ENCODE assay signal across 22 cellular contexts in genomic region chr21:28375708-28376385, GRCh38.
DNase-seq lines count a peak whose midpoint lies in the region; ATAC-seq, FAIRE-seq and TF ChIP-seq lines count a peak whose summit lies in the region.
"Had no signal": no experiment of that assay in that cellular context is flagged by ENCODE, and none has a peak within 500 bp of the region (broad histone marks: within the 10 kb centered on the region; RNA-seq: fewer than 3 reads in every experiment).

No MANE protein-coding gene starts in this region.

- H3K9me3 ChIP-seq in endothelial cell of umbilical vein (replicated peaks; ENCODE audit: control insufficient read depth, insufficient read depth, low read length), result no peaks in the 10 kb centered on the region

- H3K4me2 ChIP-seq in endothelial cell of umbilical vein (ENCODE audit: insufficient read depth, low read length), result no peak overlapping the region
- H3K4me2 ChIP-seq: BLaER1 treated with 17β-estradiol and CSF1 and Interleukin-3, amounts not matched to agents 10 nM and 100 nM had no signal

- DNase-seq in H54 (ENCODE audit: insufficient read length, low spot score) (no peak), endothelial cell of umbilical vein (ENCODE audit: low read depth, low spot score) (peak; percentile 78), left lobe of liver (ENCODE audit: low spot score) (peak; percentile 60), stromal cell of bone marrow (ENCODE audit: low read depth) (peak; percentile 6), amniotic stem cell (lab: John Stamatoyannopoulos, UW) (no peak), NCI-H446 treated with DMSO at 0.1 percent for 48 hours (lab: John Stamatoyannopoulos, UW) (no peak)
- DNase-seq: activated CD8-positive, alpha-beta memory T cell treated with anti-CD3 and anti-CD28 coated beads for 24 hours; activated T-cell treated with anti-CD3 and anti-CD28 coated beads, Interleukin-2, amount 50 U/mL, for 72 hours; effector CD8-positive, alpha-beta T cell; foreskin keratinocyte; GF-D8; left colon; NCI-H1436; NCI-H2171 treated with DMSO at 0.1 percent for 48 hours; nucleus accumbens; PC-9; stimulated activated CD4-positive, alpha-beta T cell treated with anti-CD3 and anti-CD28 coated beads, Interleukin-2, amount 100 ng/mL, for 48 hours; T-helper 2 cell had no signal

- no peaks in the 10 kb centered on the region for H3K79me2 ChIP-seq in endothelial cell of umbilical vein (ENCODE audit: control insufficient read depth, insufficient read depth, low read length)

- H2AFZ ChIP-seq in endothelial cell of umbilical vein (ENCODE audit: low read depth, low read length), result no peak overlapping the region

- dilution Hi-C loops in endothelial cell of umbilical vein (cut with MboI; ENCODE audit: extremely low pct_ligation_motif_present, low sequenced_read_pairs), result no loop called here

- TF ChIP-seq POLR2A in H54 (IDR thresholded peaks at IDR 0.05; ENCODE audit: low read depth, low read length) (no peak), endothelial cell of umbilical vein (IDR thresholded peaks at IDR 0.05; ENCODE audit: low read depth, low read length) (no peak)

- no peak overlapping the region for H3K27ac ChIP-seq in endothelial cell of umbilical vein (ENCODE audit: insufficient read depth, low read depth, low read length)
- H3K27ac ChIP-seq: BLaER1 treated with 17β-estradiol and CSF1 and Interleukin-3, amounts not matched to agents 10 nM and 100 nM; foreskin keratinocyte; PC-9 had no signal

- H3K9ac ChIP-seq in endothelial cell of umbilical vein (replicated peaks; ENCODE audit: extremely low read depth, insufficient read depth, low read length), result no peak overlapping the region
- H3K9ac ChIP-seq: BLaER1 treated with 17β-estradiol and CSF1 and Interleukin-3, amounts not matched to agents 10 nM and 100 nM had no signal

- intact Hi-C loops in endothelial cell of umbilical vein (cut with micrococcal nuclease), result no loop called here

- POLR2A ChIA-PET in endothelial cell of umbilical vein (lab: Charles Lee), result no interaction called here

- no peaks in the 10 kb centered on the region for H4K20me1 ChIP-seq in endothelial cell of umbilical vein (replicated peaks; ENCODE audit: control insufficient read depth, extremely low read depth, insufficient read depth, low read length)
- H4K20me1 ChIP-seq: BLaER1 treated with 17β-estradiol and CSF1 and Interleukin-3, amounts not matched to agents 10 nM and 100 nM had no signal

- no peaks in the 10 kb centered on the region for H3K9me1 ChIP-seq in endothelial cell of umbilical vein (replicated peaks; ENCODE audit: control insufficient read depth, extremely low read depth, insufficient read depth, low read length)

- FAIRE-seq in H54 (lab: Jason Lieb, UNC), result peak; percentile 64
- no peak for FAIRE-seq in endothelial cell of umbilical vein (lab: Jason Lieb, UNC)

- no peaks in the 10 kb centered on the region for H3K36me3 ChIP-seq in endothelial cell of umbilical vein (ENCODE audit: control insufficient read depth in 2 of 2, extremely low read depth in 1 of 2, insufficient read depth in 2 of 2, low read length in 2 of 2)
- H3K36me3 ChIP-seq: BLaER1 treated with 17β-estradiol and CSF1 and Interleukin-3, amounts not matched to agents 10 nM and 100 nM had no signal

- H3K27me3 ChIP-seq in endothelial cell of umbilical vein (ENCODE audit: control insufficient read depth in 2 of 2, insufficient read depth in 2 of 2, low read length in 2 of 2), result no peaks in the 10 kb centered on the region
- H3K27me3 ChIP-seq: BLaER1 treated with 17β-estradiol and CSF1 and Interleukin-3, amounts not matched to agents 10 nM and 100 nM; foreskin keratinocyte had no signal

- no TSS peak for BruUV-seq in endothelial cell of umbilical vein (replicated peaks; lab: Mats Ljungman, UMichigan)

- no peak overlapping the region for H3K4me3 ChIP-seq in endothelial cell of umbilical vein (replicated peaks in 1 of 3; ENCODE audit: insufficient read depth in 1 of 3, low read depth in 1 of 3, low read length in 3 of 3)
- H3K4me3 ChIP-seq: BLaER1 treated with 17β-estradiol and CSF1 and Interleukin-3, amounts not matched to agents 10 nM and 100 nM; PC-9 had no signal

- no peak for TF ChIP-seq CTCF in endothelial cell of umbilical vein (IDR thresholded peaks at IDR 0.05; ENCODE audit: extremely low read depth in 1 of 2, insufficient read depth in 1 of 2, low read depth in 1 of 2, low read length in 2 of 2)

- H3K4me1 ChIP-seq in endothelial cell of umbilical vein (ENCODE audit: control insufficient read depth, extremely low read depth, insufficient read depth, low read length), result no peaks in the 10 kb centered on the region
- H3K4me1 ChIP-seq: BLaER1 treated with 17β-estradiol and CSF1 and Interleukin-3, amounts not matched to agents 10 nM and 100 nM; foreskin keratinocyte had no signal

- CTCF ChIA-PET in endothelial cell of umbilical vein (lab: Charles Lee), result no interaction called here

- ATAC-seq in left lobe of liver (peak; percentile 88), HG02981 (IDR thresholded peaks at IDR 0.05; ENCODE audit: unreplicated experiment) (no peak), GM21447 (IDR thresholded peaks at IDR 0.05; ENCODE audit: unreplicated experiment) (no peak)
- ATAC-seq: activated T-cell treated with anti-CD3 and anti-CD28 coated beads, Interleukin-2, amount 50 U/mL, for 72 hours; foreskin keratinocyte; left colon; WTC11 had no signal

TF ChIP-seq in endothelial cell of umbilical vein, 7 proteins besides CTCF, POLR2A, EP300 and RAD21:
- TF ChIP-seq JUN (IDR thresholded peaks at IDR 0.05; ENCODE audit: borderline replicate concordance, insufficient read depth, insufficient read length, low read depth) (no peak), POLR2AphosphoS5 (IDR thresholded peaks at IDR 0.05; ENCODE audit: insufficient read depth, low read depth, low read length) (no peak), FOS (IDR thresholded peaks at IDR 0.05; ENCODE audit: borderline replicate concordance, insufficient read depth, low read length) (no peak), MYC (IDR thresholded peaks at IDR 0.05; ENCODE audit: low read depth, low read length) (no peak), MAX (IDR thresholded peaks at IDR 0.05; ENCODE audit: insufficient read depth, insufficient read length) (no peak), EZH2 (IDR thresholded peaks at IDR 0.05; ENCODE audit: borderline replicate concordance, low read depth, low read length, severe bottlenecking) (no peak), GATA2 (IDR thresholded peaks at IDR 0.05; ENCODE audit: insufficient read depth, insufficient read length, low read depth, low read length) (no peak)

Comparison
In these comparisons a context has a peak if more than half of its experiments do, and no peak if none do; other contexts are left out.
1. DNase-seq: peak in endothelial cell of umbilical vein (single experiment), left lobe of liver (single experiment) and stromal cell of bone marrow (single experiment); none in H54 (single experiment), amniotic stem cell (single experiment) and NCI-H446 treated with DMSO at 0.1 percent for 48 hours (single experiment).